20 cellular contexts compared by ENCODE assay signal in the genomic region with DNA sequence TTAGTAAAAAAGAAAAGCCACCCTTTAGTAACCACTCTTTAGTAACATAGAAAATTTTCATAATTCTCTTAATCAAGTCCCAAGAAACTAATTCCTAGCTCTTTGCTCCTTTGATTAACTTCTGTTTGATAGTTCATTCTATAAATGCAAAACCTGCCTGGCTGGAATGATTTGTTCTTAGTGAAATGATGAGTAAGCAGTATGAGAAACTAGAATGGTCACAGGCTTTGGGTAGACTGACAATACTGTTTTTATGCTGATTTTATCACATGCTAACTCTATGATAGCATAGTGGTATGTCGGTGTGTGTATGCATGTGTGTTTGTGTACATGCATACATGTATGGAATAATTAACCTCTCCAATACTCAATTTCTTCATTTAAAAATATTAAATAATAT.
DNase-seq lines count a peak whose midpoint lies in the region; ATAC-seq, FAIRE-seq and TF ChIP-seq lines count a peak whose summit lies in the region.
"Had no signal": no experiment of that assay in that cellular context is flagged by ENCODE, and none has a peak within 500 bp of the region (broad histone marks: within the 10 kb centered on the region; RNA-seq: fewer than 3 reads in every experiment).

No MANE protein-coding gene starts in this region.

- ATAC-seq in HepG2 (no peak), right lobe of liver (no peak), K562 (no peak)

- H4K20me1 ChIP-seq in HepG2 (ENCODE audit: insufficient read depth, low read length) (no peaks in the 10 kb centered on the region), K562 (replicated peaks; ENCODE audit: control insufficient read depth, insufficient read depth, low read length) (no peaks in the 10 kb centered on the region)
- H4K20me1 ChIP-seq: BLaER1 had no signal

- H3K9me3 ChIP-seq in HepG2 (ENCODE audit: low read length), result no peaks in the 10 kb centered on the region
- H3K9me3 ChIP-seq in right lobe of liver, result no peaks in the 10 kb centered on the region
- no peaks in the 10 kb centered on the region for H3K9me3 ChIP-seq in K562 (replicated peaks; ENCODE audit: control insufficient read depth, insufficient read depth, low read depth, low read length)
- no peaks in the 10 kb centered on the region for H3K9me3 ChIP-seq in testis
- H3K9me3 ChIP-seq: BLaER1, Peyer's patch had no signal

- TF ChIP-seq CTCF in HepG2 (CRISPR knock-in tag; IDR thresholded peaks at IDR 0.05) (no peak), right lobe of liver (IDR thresholded peaks at IDR 0.05) (no peak), K562 (IDR thresholded peaks at IDR 0.05 in 2 of 3, conservative IDR thresholded peaks at IDR 0.05 in 1 of 3; ENCODE audit: insufficient read depth in 2 of 3, low read depth in 1 of 3, low read length in 3 of 3) (no peak), testis (IDR thresholded peaks at IDR 0.05) (no peak)

- no peak overlapping the region for H3K27ac ChIP-seq in HepG2 (ENCODE audit: extremely low read length, insufficient read depth, low read length)
- H3K27ac ChIP-seq in right lobe of liver, result no peak overlapping the region
- no peak overlapping the region for H3K27ac ChIP-seq in K562 (ENCODE audit: extremely low read depth, low read depth, low read length)
- H3K27ac ChIP-seq in testis, result no peak overlapping the region
- H3K27ac ChIP-seq: BLaER1, Peyer's patch had no signal

- intact Hi-C loops in HepG2 (cut with micrococcal nuclease; ENCODE audit: unreplicated experiment), result loop anchor here (10.0 kb wide), 1 partner anchor 1097 kb away; no protein-coding TSS in a partner anchor
- intact Hi-C loops in right lobe of liver (cut with DNase I), result no loop called here
- intact Hi-C loops in K562 (cut with micrococcal nuclease), result no loop called here
- intact Hi-C loops in testis (cut with DNase I; ENCODE audit: low total_unique reads), result no loop called here

- POLR2A ChIA-PET in HepG2 (lab: Yijun Ruan, JAX) (no interaction called here), K562 (lab: Yijun Ruan, JAX) (no interaction called here)

- no peak for TF ChIP-seq EP300 in HepG2 (IDR thresholded peaks at IDR 0.05; ENCODE audit: low read depth in 2 of 2, low read length in 2 of 2)
- TF ChIP-seq EP300 in HepG2 (CRISPR knock-in tag; IDR thresholded peaks at IDR 0.05; ENCODE audit: borderline replicate concordance), result no peak
- no peak for TF ChIP-seq EP300 in K562 (IDR thresholded peaks at IDR 0.05; ENCODE audit: low read length)

- H2AFZ ChIP-seq in HepG2 (ENCODE audit: low read length) (no peak overlapping the region), K562 (ENCODE audit: low read depth, low read length) (no peak overlapping the region)

- H3K36me3 ChIP-seq in HepG2 (replicated peaks in 1 of 2; ENCODE audit: control insufficient read depth in 1 of 2, insufficient read depth in 2 of 2, low read length in 2 of 2) (no peaks in the 10 kb centered on the region), right lobe of liver (no peaks in the 10 kb centered on the region), K562 (ENCODE audit: control insufficient read depth, insufficient read depth, low read length) (no peaks in the 10 kb centered on the region), testis (ENCODE audit: low read depth, missing control alignments) (no peaks in the 10 kb centered on the region)
- H3K36me3 ChIP-seq: BLaER1, Peyer's patch had no signal

- DNase-seq in HepG2 (ENCODE audit: low spot score) (no peak), right lobe of liver (no peak), K562 (ENCODE audit: extremely low read depth in 1 of 4, low spot score in 3 of 4) (no peak), iris pigment epithelial cell (ENCODE audit: low read depth) (peak; percentile 4), NCI-H526 (lab: John Stamatoyannopoulos, UW) (no peak), testis (no peak), cerebellar nuclear complex (lab: John Stamatoyannopoulos, UW) (no peak)
- DNase-seq: 8988T; CD4-positive, CD25-positive, alpha-beta regulatory T cell; DMS153; DND-41; HCEC 1CT; NCI-H1105 treated with DMSO at 0.1 percent for 48 hours; NCI-H2029 treated with DMSO at 0.1 percent for 48 hours; NCI-H69; Peyer's patch; SHP77 treated with DMSO at 0.1 percent for 48 hours had no signal

- H3K4me3 ChIP-seq in HepG2 (replicated peaks in 1 of 3; ENCODE audit: insufficient read depth in 1 of 3, low read depth in 2 of 3, low read length in 3 of 3) (no peak overlapping the region), right lobe of liver (no peak overlapping the region), K562 (no peak overlapping the region), testis (no peak overlapping the region)
- H3K4me3 ChIP-seq: BLaER1, Peyer's patch had no signal

- no peak for TF ChIP-seq RAD21 in HepG2 (CRISPR knock-in tag; IDR thresholded peaks at IDR 0.05)
- no peak for TF ChIP-seq RAD21 in K562 (CRISPR knock-in tag; conservative IDR thresholded peaks at IDR 0.05 in 1 of 2, IDR thresholded peaks at IDR 0.05 in 1 of 2)

- in situ Hi-C loops in HepG2 (cut with HindIII; ENCODE audit: extremely low pct_ligation_motif_present, low pct_unique_long_range_greater_than_20kb), result no loop called here
- in situ Hi-C loops in K562 (cut with MboI), result no loop called here

- H3K4me2 ChIP-seq in HepG2 (ENCODE audit: low read depth, low read length) (no peak overlapping the region), K562 (ENCODE audit: insufficient read depth, low read length) (no peak overlapping the region)
- H3K4me2 ChIP-seq: BLaER1 had no signal

- WGBS in HepG2 (ENCODE audit: low lambda C conversion rate), result 69% methylated on average over 1 of the region's 1 CpG
- WGBS in right lobe of liver (ENCODE audit: insufficient coverage, low coverage, low lambda C conversion rate, missing lambda C conversion rate), result 44% methylated on average over 1 of the region's 1 CpG
- WGBS in K562 (ENCODE audit: insufficient coverage, low coverage, missing lambda C conversion rate), result 10% methylated on average over 1 of the region's 1 CpG
- whole genome bisulfite sequencing in testis, 2 donors, result 95 to 100% methylated on average over 1 of the region's 1 CpG

- H3K9ac ChIP-seq in HepG2 (ENCODE audit: insufficient read depth, low read depth, low read length), result no peak overlapping the region
- H3K9ac ChIP-seq in K562 (ENCODE audit: insufficient read depth in 1 of 2, low read depth in 2 of 2, low read length in 2 of 2), result no peak overlapping the region
- H3K9ac ChIP-seq: BLaER1 had no signal

- H3K9me1 ChIP-seq in K562 (ENCODE audit: control insufficient read depth, insufficient read depth, low read length), result no peaks in the 10 kb centered on the region

- CTCF ChIA-PET in HepG2 (lab: Yijun Ruan, JAX; ENCODE audit: low intra/inter-chr PET ratio, low total read pairs) (no interaction called here), K562 (lab: Yijun Ruan, JAX; ENCODE audit: low intra/inter-chr PET ratio) (no interaction called here)

- no peak for FAIRE-seq in HepG2 (lab: Jason Lieb, UNC)
- no peak for FAIRE-seq in K562 (lab: Jason Lieb, UNC)
- FAIRE-seq: GM19239, H1 had no signal

- no peaks in the 10 kb centered on the region for H3K4me1 ChIP-seq in HepG2 (ENCODE audit: insufficient read depth, low read length)
- no peaks in the 10 kb centered on the region for H3K4me1 ChIP-seq in right lobe of liver
- H3K4me1 ChIP-seq in K562 (replicated peaks in 1 of 2; ENCODE audit: control insufficient read depth in 2 of 2, insufficient read depth in 2 of 2, low read length in 2 of 2), result no peaks in the 10 kb centered on the region
- H3K4me1 ChIP-seq in testis, result no peaks in the 10 kb centered on the region
- H3K4me1 ChIP-seq: BLaER1, Peyer's patch had no signal

- TF ChIP-seq POLR2A in HepG2 (IDR thresholded peaks at IDR 0.05; ENCODE audit: insufficient read depth in 1 of 2, low read depth in 2 of 2, low read length in 2 of 2), result no peak
- no peak for TF ChIP-seq POLR2A in right lobe of liver (IDR thresholded peaks at IDR 0.05)
- no peak for TF ChIP-seq POLR2A in K562 (conservative IDR thresholded peaks at IDR 0.05)
- no peak for TF ChIP-seq POLR2A in testis (IDR thresholded peaks at IDR 0.05)

- H3K27me3 ChIP-seq in HepG2 (ENCODE audit: control insufficient read depth in 1 of 2, insufficient read depth in 2 of 2, low read length in 2 of 2), result no peaks in the 10 kb centered on the region
- H3K27me3 ChIP-seq in right lobe of liver, result no peaks in the 10 kb centered on the region
- no peaks in the 10 kb centered on the region for H3K27me3 ChIP-seq in K562 (ENCODE audit: control insufficient read depth in 2 of 2, insufficient read depth in 2 of 2, low read length in 2 of 2)
- no peaks in the 10 kb centered on the region for H3K27me3 ChIP-seq in testis
- H3K27me3 ChIP-seq: BLaER1, Peyer's patch had no signal

- BruUV-seq in HepG2 (replicated peaks; lab: Mats Ljungman, UMichigan) (no TSS peak), K562 (replicated peaks; lab: Mats Ljungman, UMichigan) (no TSS peak)

- H3K79me2 ChIP-seq in HepG2 (ENCODE audit: insufficient read depth, low read length) (no peaks in the 10 kb centered on the region), K562 (ENCODE audit: control insufficient read depth, insufficient read depth, low read length) (no peaks in the 10 kb centered on the region)

TF ChIP-seq in HepG2, 621 proteins besides CTCF, POLR2A, EP300 and RAD21:
- TF ChIP-seq MAFK (conservative IDR thresholded peaks at IDR 0.05 in 1 of 2, IDR thresholded peaks at IDR 0.05 in 1 of 2; ENCODE audit: low read length in 2 of 2) (peak; percentile 47 to 75; a peak in 3 of 4 replicates), ZNF530 (CRISPR knock-in tag; IDR thresholded peaks at IDR 0.05; ENCODE audit: low read depth) (no peak), TBL1XR1 (IDR thresholded peaks at IDR 0.05; ENCODE audit: borderline replicate concordance, low read length, partially characterized antibody) (no peak), MAFF (IDR thresholded peaks at IDR 0.05; ENCODE audit: low read depth, low read length) (peak; percentile 53; the same call in 1 of the 2 replicates)

TF ChIP-seq in K562, 482 proteins besides CTCF, POLR2A, EP300 and RAD21 (continues in another document):
- no peak for TF ChIP-seq ZNF436 (CRISPR knock-in tag; IDR thresholded peaks at IDR 0.05)
- TF ChIP-seq, protein P1, sequence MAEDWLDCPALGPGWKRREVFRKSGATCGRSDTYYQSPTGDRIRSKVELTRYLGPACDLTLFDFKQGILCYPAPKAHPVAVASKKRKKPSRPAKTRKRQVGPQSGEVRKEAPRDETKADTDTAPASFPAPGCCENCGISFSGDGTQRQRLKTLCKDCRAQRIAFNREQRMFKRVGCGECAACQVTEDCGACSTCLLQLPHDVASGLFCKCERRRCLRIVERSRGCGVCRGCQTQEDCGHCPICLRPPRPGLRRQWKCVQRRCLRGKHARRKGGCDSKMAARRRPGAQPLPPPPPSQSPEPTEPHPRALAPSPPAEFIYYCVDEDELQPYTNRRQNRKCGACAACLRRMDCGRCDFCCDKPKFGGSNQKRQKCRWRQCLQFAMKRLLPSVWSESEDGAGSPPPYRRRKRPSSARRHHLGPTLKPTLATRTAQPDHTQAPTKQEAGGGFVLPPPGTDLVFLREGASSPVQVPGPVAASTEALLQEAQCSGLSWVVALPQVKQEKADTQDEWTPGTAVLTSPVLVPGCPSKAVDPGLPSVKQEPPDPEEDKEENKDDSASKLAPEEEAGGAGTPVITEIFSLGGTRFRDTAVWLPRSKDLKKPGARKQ (CRISPR knock-in tag; IDR thresholded peaks at IDR 0.05), result no peak
- TF ChIP-seq MAFF (IDR thresholded peaks at IDR 0.05; ENCODE audit: low read length), result peak; percentile 61; the same call in 1 of the 2 replicates
- peak; percentile 64 for TF ChIP-seq C11orf30 (IDR thresholded peaks at IDR 0.05; ENCODE audit: low read depth)
- TF ChIP-seq MAFK (IDR thresholded peaks at IDR 0.05; ENCODE audit: low read length), result peak; percentile 28; the same call in 1 of the 2 replicates
- peak; percentile 75 for TF ChIP-seq ZNF316 (IDR thresholded peaks at IDR 0.05)
